In the genomic region with DNA sequence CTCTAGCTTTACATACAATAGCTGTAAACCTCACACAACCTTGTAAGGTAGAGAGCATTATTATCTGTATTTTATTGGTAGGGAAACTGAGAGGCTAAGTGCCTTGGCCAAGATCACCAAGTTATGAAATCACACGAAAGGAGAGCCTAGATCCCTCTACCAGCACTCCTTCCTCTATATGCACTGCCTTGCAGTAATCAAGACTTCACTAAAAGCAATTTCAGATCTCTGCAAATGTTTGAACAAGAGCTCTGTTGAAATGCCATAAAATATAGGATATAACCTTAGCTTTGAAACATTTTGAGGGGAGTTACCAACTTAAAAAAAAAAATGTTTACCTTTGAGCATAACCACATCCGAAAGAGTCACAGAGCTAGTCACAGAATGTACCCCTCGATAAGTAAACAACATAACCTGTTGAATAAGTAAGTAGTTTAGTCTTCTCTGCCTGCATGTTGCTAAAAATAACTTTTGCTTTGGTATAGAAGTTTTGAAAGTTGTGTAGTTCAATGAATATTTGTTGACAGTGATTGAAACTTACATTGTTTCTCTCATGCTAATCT, we compare ENCODE assay signal across 23 cellular contexts.
DNase-seq lines count a peak whose midpoint lies in the region; ATAC-seq and TF ChIP-seq lines count a peak whose summit lies in the region.
"Had no signal": no experiment of that assay in that cellular context is flagged by ENCODE, and none has a peak within 500 bp of the region (broad histone marks: within the 10 kb centered on the region; RNA-seq: fewer than 3 reads in every experiment).

No MANE protein-coding gene starts in this region.

- H3K4me3 Mint-ChIP-seq in activated naive CD4-positive, alpha-beta T cell treated with anti-CD3 and anti-CD28 coated beads, Interleukin-2, amount 10 ng/mL, durations not matched to agents 7 days and 5 days: peak overlapping the region; percentile 26
- peak overlapping the region; percentile 49 for H3K4me3 Mint-ChIP-seq in T-helper 17 cell
- H3K4me3 Mint-ChIP-seq: memory B cell had no signal

- no peaks in the 10 kb centered on the region for H3K27me3 ChIP-seq in WERI-Rb-1 (ENCODE audit: insufficient read depth, low read depth, severe bottlenecking)
- H3K27me3 ChIP-seq: BLaER1 treated with 17β-estradiol and CSF1 and Interleukin-3, amounts not matched to agents 10 nM and 100 nM; dorsolateral prefrontal cortex had no signal

- H3K9me3 ChIP-seq in T-helper 17 cell (ENCODE audit: control insufficient read depth, low read length, poor library complexity, severe bottlenecking) (no peaks in the 10 kb centered on the region), WERI-Rb-1 (ENCODE audit: severe bottlenecking) (no peaks in the 10 kb centered on the region)

- peaks cover 47% of the 10 kb centered on the region for H3K4me1 Mint-ChIP-seq in activated naive CD4-positive, alpha-beta T cell treated with anti-CD3 and anti-CD28 coated beads, Interleukin-2, amount 10 ng/mL, durations not matched to agents 7 days and 5 days
- H3K4me1 Mint-ChIP-seq in T-helper 17 cell: peaks cover 17% of the 10 kb centered on the region
- H3K4me1 Mint-ChIP-seq: memory B cell had no signal

- peaks cover 1% of the 10 kb centered on the region for H3K9me3 Mint-ChIP-seq in activated naive CD4-positive, alpha-beta T cell treated with anti-CD3 and anti-CD28 coated beads, Interleukin-2, amount 10 ng/mL, durations not matched to agents 7 days and 5 days
- H3K9me3 Mint-ChIP-seq: memory B cell had no signal

- H3K36me3 ChIP-seq in WERI-Rb-1: no peaks in the 10 kb centered on the region
- H3K36me3 ChIP-seq: BLaER1 treated with 17β-estradiol and CSF1 and Interleukin-3, amounts not matched to agents 10 nM and 100 nM had no signal

- H3K4me3 ChIP-seq in WERI-Rb-1 (ENCODE audit: low read depth, low read length): no peak overlapping the region
- H3K4me3 ChIP-seq: BLaER1 treated with 17β-estradiol and CSF1 and Interleukin-3, amounts not matched to agents 10 nM and 100 nM; dorsolateral prefrontal cortex; SK-N-MC; skin epidermis had no signal

- no peak overlapping the region for H3K27ac ChIP-seq in WERI-Rb-1
- H3K27ac ChIP-seq: BLaER1 treated with 17β-estradiol and CSF1 and Interleukin-3, amounts not matched to agents 10 nM and 100 nM; dorsolateral prefrontal cortex; SK-N-MC; skin epidermis; VCaP had no signal

- no peaks in the 10 kb centered on the region for H3K27me3 Mint-ChIP-seq in activated naive CD4-positive, alpha-beta T cell treated with anti-CD3 and anti-CD28 coated beads, Interleukin-2, amount 10 ng/mL, durations not matched to agents 7 days and 5 days
- no peaks in the 10 kb centered on the region for H3K27me3 Mint-ChIP-seq in T-helper 17 cell
- H3K27me3 Mint-ChIP-seq: memory B cell had no signal

- no peaks in the 10 kb centered on the region for H3K36me3 Mint-ChIP-seq in activated naive CD4-positive, alpha-beta T cell treated with anti-CD3 and anti-CD28 coated beads, Interleukin-2, amount 10 ng/mL, durations not matched to agents 7 days and 5 days
- H3K36me3 Mint-ChIP-seq in T-helper 17 cell (ENCODE audit: low read depth): no peaks in the 10 kb centered on the region

- DNase-seq in activated naive CD4-positive, alpha-beta T cell treated with anti-CD3 and anti-CD28 coated beads, Interleukin-2, amount 10 ng/mL, durations not matched to agents 7 days and 5 days: no peak
- DNase-seq in activated naive CD4-positive, alpha-beta T cell treated with anti-CD3 and anti-CD28 coated beads, Interleukin-2, amount 50 U/mL, for 16 hours: no peak
- DNase-seq in T-helper 17 cell: no peak
- DNase-seq in iris pigment epithelial cell (ENCODE audit: low read depth): peak; percentile 1
- no peak for DNase-seq in NCI-H187 treated with DMSO at 0.1 percent for 48 hours (lab: John Stamatoyannopoulos, UW)
- DNase-seq in nucleus accumbens (lab: John Stamatoyannopoulos, UW): no peak
- DNase-seq in WERI-Rb-1: no peak
- DNase-seq: activated naive CD4-positive, alpha-beta T cell treated with Interleukin-2 at 50 U/mL for 16 hours; DMS 273 treated with DMSO at 0.1 percent for 48 hours; dorsolateral prefrontal cortex; HCEC 1CT; Kasumi-1; NCI-H1092; NCI-H2029; NCI-H82; RPMI8226; stimulated activated CD4-positive, alpha-beta T cell treated with anti-CD3 and anti-CD28 coated beads, Interleukin-1b, Interleukin-23, amount 100 ng/mL, for 48 hours had no signal

- TF ChIP-seq CTCF in WERI-Rb-1 (IDR thresholded peaks at IDR 0.05; ENCODE audit: low read depth, low read length): no peak

- CTCF ChIA-PET in activated naive CD4-positive, alpha-beta T cell treated with anti-CD3 and anti-CD28 coated beads, Interleukin-2, amount 10 ng/mL, durations not matched to agents 7 days and 5 days (lab: Charles Lee): interaction anchor here (0.6 kb wide), 1 partner anchor 73 kb away, joined by 4 read pairs; no protein-coding TSS in a partner anchor

- peak; percentile 86 for ATAC-seq in T-helper 17 cell
- ATAC-seq: HepG2 had no signal

- H3K27ac Mint-ChIP-seq in activated naive CD4-positive, alpha-beta T cell treated with anti-CD3 and anti-CD28 coated beads, Interleukin-2, amount 10 ng/mL, durations not matched to agents 7 days and 5 days: peak overlapping the region; percentile 93
- H3K27ac Mint-ChIP-seq in T-helper 17 cell: peak overlapping the region; percentile 65
- H3K27ac Mint-ChIP-seq: memory B cell had no signal
